8 cellular contexts compared by ENCODE assay signal in the genomic region with DNA sequence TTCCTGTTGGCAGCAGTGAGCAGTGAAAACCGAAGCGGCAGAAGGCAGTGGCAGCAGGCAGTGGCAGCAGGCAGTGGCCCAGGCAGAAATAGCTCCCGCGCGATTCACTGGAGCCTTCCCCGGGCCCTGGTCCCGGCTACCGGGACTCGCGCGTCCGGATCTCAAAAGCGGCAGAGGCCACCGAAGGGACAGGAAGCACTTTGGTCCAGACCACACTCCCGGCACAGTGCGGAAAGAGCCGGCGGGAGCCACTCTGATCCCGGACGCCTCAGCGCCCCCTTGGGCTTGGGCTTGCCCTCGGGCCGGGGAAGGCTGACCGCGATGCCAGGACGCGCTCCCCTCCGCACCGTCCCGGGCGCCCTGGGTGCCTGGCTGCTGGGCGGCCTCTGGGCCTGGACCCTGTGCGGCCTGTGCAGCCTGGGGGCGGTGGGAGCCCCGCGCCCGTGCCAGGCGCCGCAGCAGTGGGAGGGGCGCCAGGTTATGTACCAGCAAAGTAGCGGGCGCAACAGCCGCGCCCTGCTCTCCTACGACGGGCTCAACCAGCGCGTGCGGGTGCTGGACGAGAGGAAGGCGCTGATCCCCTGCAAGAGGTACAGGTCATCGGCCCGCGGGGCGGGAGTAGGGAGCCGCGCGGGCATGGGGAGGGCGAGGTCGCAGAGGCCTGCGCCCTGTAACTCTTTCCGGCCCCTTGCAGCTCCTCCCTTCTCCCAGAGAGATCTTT. TPM values are rescaled to one million over a fixed set of nuclear protein-coding genes. Genes with fewer than 3 reads are reported as not detected.
DNase-seq lines count a peak whose midpoint lies in the region; ATAC-seq and TF ChIP-seq lines count a peak whose summit lies in the region.

TSS of gene EPDR1 (plus strand) at position 22 of the 721 bp plus-strand sequence. CDS start at position 322, 300 bp downstream.

- intact Hi-C loops in right lobe of liver (cut with DNase I): no loop called here

- H3K4me1 ChIP-seq in HUES64 (ENCODE audit: insufficient read depth, low read length): peaks cover 8% of the 10 kb centered on the region
- H3K4me1 ChIP-seq in SJSA1 (replicated peaks): peaks cover 25% of the 10 kb centered on the region
- peaks cover 0 to 16% (median 6%) of the 10 kb centered on the region in 4 donors for H3K4me1 ChIP-seq in right lobe of liver

- peak within 1 kb of the TSS; percentile 69 for H3K9ac ChIP-seq in HUES64 (ENCODE audit: low read depth, low read length)

- 1% methylated on average over 62 of the region's 62 CpGs for WGBS in HUES64
- 0% methylated on average over 2 of the region's 62 CpGs for WGBS in right lobe of liver (ENCODE audit: insufficient coverage, low coverage, low lambda C conversion rate, missing lambda C conversion rate)

- H3K27ac ChIP-seq in HUES64 (ENCODE audit: low read depth, low read length) (no peak within 1 kb of the TSS), SJSA1 (peak within 1 kb of the TSS; percentile 36), right lobe of liver (peak within 1 kb of the TSS; percentile 74 to 83 (median 79))

- TF ChIP-seq CTCF in GM20000 (IDR thresholded peaks at IDR 0.05; ENCODE audit: extremely low read depth, missing control alignments) (peak; percentile 19), right lobe of liver (IDR thresholded peaks at IDR 0.05) (peak; percentile 30 to 57 (median 36))

- peak; percentile 71 to 83 (median 81) for ATAC-seq in right lobe of liver
- peak; percentile 63 for ATAC-seq in stimulated activated naive CD8-positive, alpha-beta T cell treated with anti-CD3 and anti-CD28 coated beads, Interleukin-15, Interleukin-2, amounts not matched to agents 100 U/mL and 50 U/mL, for 24 hours

- H3K9me3 ChIP-seq in HUES64 (ENCODE audit: insufficient read depth, low read depth, low read length) (peaks cover 6% of the 10 kb centered on the region; the same call in 1 of the 2 replicates), SJSA1 (replicated peaks) (peaks cover 6% of the 10 kb centered on the region), right lobe of liver (no peaks in the 10 kb centered on the region)

- H3K36me3 ChIP-seq in HUES64 (ENCODE audit: insufficient read depth, low read length) (no peaks in the 10 kb centered on the region), SJSA1 (no peaks in the 10 kb centered on the region), right lobe of liver (no peaks in the 10 kb centered on the region)

- H3K4me3 ChIP-seq in HUES64 (ENCODE audit: low read length) (peak within 1 kb of the TSS; percentile 69), SJSA1 (peak within 1 kb of the TSS; percentile 55), right lobe of liver (peak within 1 kb of the TSS; percentile 81 to 85 (median 82))

- peaks cover 58% of the 10 kb centered on the region for H3K27me3 ChIP-seq in HUES64 (ENCODE audit: insufficient read depth, low read length)
- H3K27me3 ChIP-seq in SJSA1 (replicated peaks): peaks cover 20% of the 10 kb centered on the region
- H3K27me3 ChIP-seq in right lobe of liver: no peaks in the 10 kb centered on the region

- peak; percentile 75 for TF ChIP-seq POLR2A in right lobe of liver (IDR thresholded peaks at IDR 0.05)

- DNase-seq in DMS53 treated with DMSO at 0.1 percent for 48 hours (lab: John Stamatoyannopoulos, UW; ENCODE audit: unreplicated experiment) (peak; percentile 68), GM20000 (ENCODE audit: low spot score) (peak; percentile 46), SJSA1 (ENCODE audit: low read depth in 1 of 2, low spot score in 2 of 2) (peak; percentile 66 to 71), dedifferentiated amniotic fluid mesenchymal stem cell (ENCODE audit: extremely low spot score) (peak; percentile 34), right lobe of liver (peak; percentile 75 to 82 (median 75)), NCI-H187 (lab: John Stamatoyannopoulos, UW) (no peak)
- peak; percentile 38 for DNase-seq in stimulated activated naive CD8-positive, alpha-beta T cell treated with anti-CD3 and anti-CD28 coated beads, Interleukin-15, Interleukin-2, amounts not matched to agents 100 U/mL and 50 U/mL, for 24 hours

RNA-seq across cellular contexts. Expression of gene EPDR1, which starts in this region (rescaled TPM):
- polyA plus RNA-seq in HUES64 (2013, experiment 1 of 2): 8.5 TPM
- polyA plus RNA-seq in HUES64 (2013, experiment 2 of 2): 7.9 TPM
- total RNA-seq in SJSA1 (2014; rRNA removed; shearing (Covaris generic)): 46.2 and 58.1 TPM in 2 replicates
- total RNA-seq in right lobe of liver: 10 to 100 TPM in 3 of 6 experiments, 1 to 10 TPM in 3; 4.1 to 34.1 (median 13.2) TPM

Comparison
In these comparisons a context has a peak if more than half of its experiments do, and no peak if none do; other contexts are left out.
1. DNase-seq: peak in DMS53 treated with DMSO at 0.1 percent for 48 hours (single experiment), GM20000 (single experiment), SJSA1 (2 of 2), dedifferentiated amniotic fluid mesenchymal stem cell (single experiment), right lobe of liver (3 of 3) and stimulated activated naive CD8-positive, alpha-beta T cell treated with anti-CD3 and anti-CD28 coated beads, Interleukin-15, Interleukin-2, amounts not matched to agents 100 U/mL and 50 U/mL, for 24 hours (single experiment); none in NCI-H187 (0 of 2).
2. Peak in every context shown above with its lines, with median percentiles within 50 percentile points of each other: H3K4me3 ChIP-seq.